8 cellular contexts compared by ENCODE assay signal in genomic region chr11:57530215-57530595, GRCh38. TPM values are rescaled to one million over a fixed set of nuclear protein-coding genes. Genes with fewer than 3 reads are reported as not detected.
A peak's percentile ranks its signal among the peaks of the same experiment; 100 is the strongest.
DNase-seq lines count a peak whose midpoint lies in the region; ATAC-seq, FAIRE-seq and TF ChIP-seq lines count a peak whose summit lies in the region.

No MANE protein-coding gene starts in this region.

- H3K9me3 Mint-ChIP-seq in activated naive CD8-positive, alpha-beta T cell treated with anti-CD3 and anti-CD28 coated beads for 36 hours = no peaks in the 10 kb centered on the region

- dilution Hi-C loops in keratinocyte (cut with MboI; ENCODE audit: extremely low pct_ligation_motif_present, low sequenced_read_pairs) = no loop called here

- TF ChIP-seq CTCF in 22Rv1 (IDR thresholded peaks at IDR 0.05) (no peak), keratinocyte (optimal IDR thresholded peaks at IDR 0.05 in 1 of 3, IDR thresholded peaks at IDR 0.05 in 1 of 3, conservative IDR thresholded peaks at IDR 0.05 in 1 of 3; ENCODE audit: extremely low read depth in 1 of 3, insufficient read depth in 2 of 3, low read length in 3 of 3) (no peak)

- H3K9me3 ChIP-seq in HAP-1 = no peaks in the 10 kb centered on the region
- no peaks in the 10 kb centered on the region for H3K9me3 ChIP-seq in keratinocyte (ENCODE audit: control insufficient read depth, low read depth, low read length)
- H3K9me3 ChIP-seq in subcutaneous abdominal adipose tissue (ENCODE audit: control insufficient read depth in 5 of 5, low read length in 5 of 5) = no peaks in the 10 kb centered on the region

- DNase-seq in HAP-1 (ENCODE audit: low spot score in 2 of 2) = peak in 1 of 2 experiments; percentile 17
- peak; percentile 14 for DNase-seq in activated naive CD8-positive, alpha-beta T cell treated with anti-CD3 and anti-CD28 coated beads for 36 hours
- no peak for DNase-seq in keratinocyte (ENCODE audit: low read depth, low spot score)
- no peak for DNase-seq in AG08395 (ENCODE audit: low spot score)
- no peak for DNase-seq in Ammon's horn (ENCODE audit: low spot score)

- no peak for FAIRE-seq in keratinocyte (lab: Jason Lieb, UNC)

- no peaks in the 10 kb centered on the region for H3K27me3 Mint-ChIP-seq in activated naive CD8-positive, alpha-beta T cell treated with anti-CD3 and anti-CD28 coated beads for 36 hours

- peaks cover 20% of the 10 kb centered on the region for H3K4me1 Mint-ChIP-seq in activated naive CD8-positive, alpha-beta T cell treated with anti-CD3 and anti-CD28 coated beads for 36 hours

- peak overlapping the region; percentile 97 for H2AFZ ChIP-seq in keratinocyte (ENCODE audit: control insufficient read depth, low read length)

- H3K4me2 ChIP-seq in keratinocyte (ENCODE audit: control insufficient read depth, extremely low read depth, insufficient read depth, low read depth, low read length) = peak overlapping the region; percentile 91

- in situ Hi-C loops in HAP-1 (cut with MboI; ENCODE audit: low sequenced_read_pairs) = no loop called here

- peak overlapping the region; percentile 92 for H3K27ac Mint-ChIP-seq in activated naive CD8-positive, alpha-beta T cell treated with anti-CD3 and anti-CD28 coated beads for 36 hours

- H3K4me1 ChIP-seq in HAP-1 (peaks cover 10% of the 10 kb centered on the region), keratinocyte (ENCODE audit: control insufficient read depth, extremely low read depth, insufficient read depth, low read length) (peaks cover 14% of the 10 kb centered on the region), subcutaneous abdominal adipose tissue (ENCODE audit: control insufficient read depth in 5 of 5, insufficient read depth in 5 of 5, low read length in 5 of 5) (peaks cover 7 to 22% (median 18%) of the 10 kb centered on the region in 5 donors)

- H3K4me3 ChIP-seq in HAP-1 (peak overlapping the region; percentile 89), keratinocyte (ENCODE audit: control insufficient read depth in 2 of 3, extremely low read depth in 1 of 3, insufficient read depth in 2 of 3, low read depth in 1 of 3, low read length in 3 of 3) (peak overlapping the region; percentile 61 to 96 (median 95)), subcutaneous abdominal adipose tissue (ENCODE audit: low read depth in 1 of 5, low read length in 5 of 5) (peak overlapping the region; percentile 75 to 98 (median 94))

- peaks cover 20% of the 10 kb centered on the region for H3K79me2 ChIP-seq in keratinocyte (ENCODE audit: control insufficient read depth, insufficient read depth, low read length)

- H3K27me3 ChIP-seq in HAP-1 (ENCODE audit: low read depth) (no peaks in the 10 kb centered on the region), keratinocyte (ENCODE audit: control insufficient read depth, extremely low read depth, insufficient read depth, low read length) (no peaks in the 10 kb centered on the region), subcutaneous abdominal adipose tissue (ENCODE audit: control insufficient read depth in 5 of 5, insufficient read depth in 4 of 5, low read length in 5 of 5) (no peaks in the 10 kb centered on the region)

- peak overlapping the region; percentile 93 for H3K4me3 Mint-ChIP-seq in activated naive CD8-positive, alpha-beta T cell treated with anti-CD3 and anti-CD28 coated beads for 36 hours

- H3K9ac ChIP-seq in keratinocyte (ENCODE audit: control insufficient read depth, extremely low read depth, insufficient read depth, low read length) (peak overlapping the region; percentile 83), subcutaneous abdominal adipose tissue (ENCODE audit: low read length in 5 of 5) (peak overlapping the region; percentile 74 to 95 (median 93))

- H3K27ac ChIP-seq in 22Rv1 (peak overlapping the region; percentile 76), keratinocyte (ENCODE audit: control insufficient read depth, insufficient read depth, low read length) (peak overlapping the region; percentile 74), subcutaneous abdominal adipose tissue (ENCODE audit: low read depth, low read length) (peak overlapping the region; percentile 81)

- peaks cover 22% of the 10 kb centered on the region for H3K36me3 ChIP-seq in HAP-1 (replicated peaks)
- peaks cover 2 to 8% of the 10 kb centered on the region in 2 experiments for H3K36me3 ChIP-seq in keratinocyte (ENCODE audit: control insufficient read depth in 2 of 2, extremely low read depth in 1 of 2, insufficient read depth in 2 of 2, low read length in 2 of 2)
- H3K36me3 ChIP-seq in subcutaneous abdominal adipose tissue (ENCODE audit: control insufficient read depth in 5 of 5, insufficient read depth in 5 of 5, low read length in 5 of 5) = peaks cover 0 to 10% (median 4%) of the 10 kb centered on the region in 5 donors

- no peak for ATAC-seq in GM21423 (IDR thresholded peaks at IDR 0.05; ENCODE audit: unreplicated experiment)

- H3K36me3 Mint-ChIP-seq in activated naive CD8-positive, alpha-beta T cell treated with anti-CD3 and anti-CD28 coated beads for 36 hours = peaks cover 26% of the 10 kb centered on the region

- no peaks in the 10 kb centered on the region for H3K9me1 ChIP-seq in keratinocyte (ENCODE audit: control insufficient read depth, extremely low read depth, insufficient read depth, low read length)

- H4K20me1 ChIP-seq in keratinocyte (ENCODE audit: control insufficient read depth, extremely low read depth, insufficient read depth, low read length) = no peaks in the 10 kb centered on the region

RNA-seq across cellular contexts. Expression of gene TIMM10, which starts 0.3 kb away (rescaled TPM):
- total RNA-seq in activated naive CD8-positive, alpha-beta T cell treated with anti-CD3 and anti-CD28 coated beads for 36 hours = 100 to 1,000 TPM; 134 to 137 TPM
- 65.7 to 92.2 TPM (median 70.9 TPM) in 3 replicates for polyA plus RNA-seq in keratinocyte
- polyA plus RNA-seq in keratinocyte (2011; ENCODE audit: low read depth) = 24.0 TPM
- 56.9 and 69.2 TPM in 2 replicates for polyA plus RNA-seq in keratinocyte (2011; cell fraction: cytosol; rRNA removed)
- 34.1 TPM in 2 replicates for polyA plus RNA-seq in keratinocyte (2011; cell fraction: nucleus; rRNA removed)
- polyA plus RNA-seq in keratinocyte (2012; ENCODE audit: low replicate concordance) = 45.9 and 60.8 TPM in 2 replicates
- 21.7 to 26.8 TPM (median 23.8 TPM) in 3 replicates for polyA minus RNA-seq in keratinocyte
- polyA minus RNA-seq in keratinocyte (2011; cell fraction: cytosol; rRNA and poly(A)+ RNA removed) = 16.1 TPM
- polyA minus RNA-seq in keratinocyte (2011; cell fraction: nucleus; rRNA and poly(A)+ RNA removed) = 5.2 and 9.5 TPM in 2 replicates

RNA-seq across cellular contexts. Expression of gene SMTNL1, which starts 7.2 kb away (rescaled TPM):
- not detected for total RNA-seq in activated naive CD8-positive, alpha-beta T cell treated with anti-CD3 and anti-CD28 coated beads for 36 hours
- polyA plus RNA-seq in keratinocyte = not detected in 3 replicates
- polyA plus RNA-seq in keratinocyte (2011; ENCODE audit: low read depth) = not detected
- polyA plus RNA-seq in keratinocyte (2011; cell fraction: cytosol; rRNA removed) = not detected in 2 replicates
- not detected in 2 replicates for polyA plus RNA-seq in keratinocyte (2011; cell fraction: nucleus; rRNA removed)
- polyA plus RNA-seq in keratinocyte (2012; ENCODE audit: low replicate concordance) = 0.16 TPM in 1 of 2 replicates, not detected in the other
- not detected in 3 replicates for polyA minus RNA-seq in keratinocyte
- polyA minus RNA-seq in keratinocyte (2011; cell fraction: cytosol; rRNA and poly(A)+ RNA removed) = not detected
- polyA minus RNA-seq in keratinocyte (2011; cell fraction: nucleus; rRNA and poly(A)+ RNA removed) = not detected in 2 replicates

RNA-seq across cellular contexts. Expression of gene SLC43A1, which starts 14.7 kb away (rescaled TPM):
- total RNA-seq in activated naive CD8-positive, alpha-beta T cell treated with anti-CD3 and anti-CD28 coated beads for 36 hours = 10 to 100 TPM; 36.8 to 37.1 TPM
- polyA plus RNA-seq in keratinocyte = 0.45 to 0.91 TPM (median 0.75 TPM) in 3 replicates
- not detected for polyA plus RNA-seq in keratinocyte (2011; ENCODE audit: low read depth)
- 0.53 and 0.65 TPM in 2 replicates for polyA plus RNA-seq in keratinocyte (2011; cell fraction: cytosol; rRNA removed)
- polyA plus RNA-seq in keratinocyte (2011; cell fraction: nucleus; rRNA removed) = 1.2 and 1.4 TPM in 2 replicates
- polyA plus RNA-seq in keratinocyte (2012; ENCODE audit: low replicate concordance) = 0.18 and 0.38 TPM in 2 replicates
- 0.99 to 1.5 TPM (median 1.1 TPM) in 3 replicates for polyA minus RNA-seq in keratinocyte
- polyA minus RNA-seq in keratinocyte (2011; cell fraction: cytosol; rRNA and poly(A)+ RNA removed) = not detected
- polyA minus RNA-seq in keratinocyte (2011; cell fraction: nucleus; rRNA and poly(A)+ RNA removed) = 1.2 TPM in 2 replicates

RNA-seq across cellular contexts. Expression of gene UBE2L6, which starts 37.3 kb away (rescaled TPM):
- total RNA-seq in activated naive CD8-positive, alpha-beta T cell treated with anti-CD3 and anti-CD28 coated beads for 36 hours = 100 to 1,000 TPM; 200 to 208 TPM
- 56.6 to 91.9 TPM (median 83.0 TPM) in 3 replicates for polyA plus RNA-seq in keratinocyte
- 7.3 TPM for polyA plus RNA-seq in keratinocyte (2011; ENCODE audit: low read depth)
- 80.2 and 98.6 TPM in 2 replicates for polyA plus RNA-seq in keratinocyte (2011; cell fraction: cytosol; rRNA removed)
- polyA plus RNA-seq in keratinocyte (2011; cell fraction: nucleus; rRNA removed) = 28.2 and 34.6 TPM in 2 replicates
- 27.9 and 83.8 TPM in 2 replicates for polyA plus RNA-seq in keratinocyte (2012; ENCODE audit: low replicate concordance)
- 91.7 to 187 TPM (median 100 TPM) in 3 replicates for polyA minus RNA-seq in keratinocyte
- polyA minus RNA-seq in keratinocyte (2011; cell fraction: cytosol; rRNA and poly(A)+ RNA removed) = 63.5 TPM
- polyA minus RNA-seq in keratinocyte (2011; cell fraction: nucleus; rRNA and poly(A)+ RNA removed) = 9.4 and 12.3 TPM in 2 replicates
